In genomic region chr1:64540265-64540791, GRCh38 we compare ENCODE assay signal across 10 cellular contexts.
DNase-seq lines count a peak whose midpoint lies in the region; ATAC-seq and TF ChIP-seq lines count a peak whose summit lies in the region.
"Had no signal": no experiment of that assay in that cellular context is flagged by ENCODE, and none has a peak within 500 bp of the region (broad histone marks: within the 10 kb centered on the region; RNA-seq: fewer than 3 reads in every experiment).

No MANE protein-coding gene starts in this region.

- H3K9ac ChIP-seq in stomach smooth muscle (ENCODE audit: low read length in 2 of 2), result no peak overlapping the region

- H3K9me3 ChIP-seq in stomach smooth muscle (ENCODE audit: control insufficient read depth in 2 of 2, low read length in 2 of 2), result no peaks in the 10 kb centered on the region
- no peaks in the 10 kb centered on the region for H3K9me3 ChIP-seq in PC-9 (ENCODE audit: insufficient read depth, low read depth)

- H3K27me3 ChIP-seq in stomach smooth muscle (ENCODE audit: control insufficient read depth in 1 of 2, insufficient read depth in 2 of 2, low read length in 2 of 2), result no peaks in the 10 kb centered on the region
- H3K27me3 ChIP-seq in PC-9 (ENCODE audit: insufficient read depth, low read depth), result no peaks in the 10 kb centered on the region

- H3K4me1 ChIP-seq in stomach smooth muscle (ENCODE audit: control insufficient read depth, insufficient read depth, low read length), result peaks cover 39% of the 10 kb centered on the region
- no peaks in the 10 kb centered on the region for H3K4me1 ChIP-seq in PC-9 (replicated peaks; ENCODE audit: insufficient read depth)

- intact Hi-C loops in PC-9 (cut with micrococcal nuclease; ENCODE audit: unreplicated experiment), result no loop called here

- no peaks in the 10 kb centered on the region for H3K79me2 ChIP-seq in PC-9 (ENCODE audit: low read depth)

- no peaks in the 10 kb centered on the region for H4K20me1 ChIP-seq in PC-9 (ENCODE audit: insufficient read depth)

- no peaks in the 10 kb centered on the region for H3K36me3 ChIP-seq in stomach smooth muscle (ENCODE audit: control insufficient read depth in 2 of 2, insufficient read depth in 2 of 2, low read length in 2 of 2)
- no peaks in the 10 kb centered on the region for H3K36me3 ChIP-seq in PC-9 (ENCODE audit: low read depth)

- in situ Hi-C loops in astrocyte of the cerebellum (cut with HindIII; ENCODE audit: low sequenced_read_pairs), result no loop called here

- no peak for ATAC-seq in GM21381 (IDR thresholded peaks at IDR 0.05; ENCODE audit: unreplicated experiment)

- BruUV-seq in PC-9 (replicated peaks; lab: Mats Ljungman, UMichigan), result no TSS peak

- CTCF ChIA-PET in PC-9 (lab: Charles Lee), result no interaction called here

- no peak overlapping the region for H3K4me2 ChIP-seq in PC-9

- POLR2A ChIA-PET in PC-9 (lab: Charles Lee; ENCODE audit: unreplicated experiment), result no interaction called here

- H3F3A ChIP-seq in PC-9 (ENCODE audit: insufficient read depth, low read depth), result no peaks in the 10 kb centered on the region

- TF ChIP-seq CTCF in astrocyte of the cerebellum (IDR thresholded peaks at IDR 0.05; ENCODE audit: low read depth, low read length, missing control alignments), result no peak
- TF ChIP-seq CTCF in PC-9 (conservative IDR thresholded peaks at IDR 0.05), result no peak

- H3K27ac ChIP-seq in stomach smooth muscle (ENCODE audit: low read length) (peak overlapping the region; percentile 25), PC-9 (no peak overlapping the region)
- H3K27ac ChIP-seq: 22Rv1, epithelial cell of prostate had no signal

- H2AFZ ChIP-seq in PC-9, result no peak overlapping the region

- no peaks in the 10 kb centered on the region; the same call in 1 of the 2 replicates for H3K9me2 ChIP-seq in PC-9 (ENCODE audit: insufficient read depth)

- DNase-seq in NCI-H2081 (lab: John Stamatoyannopoulos, UW) (peak; percentile 8 to 23), NCI-H2081 treated with DMSO at 0.1 percent for 48 hours (lab: John Stamatoyannopoulos, UW) (no peak), astrocyte of the cerebellum (ENCODE audit: low read depth) (no peak), iris pigment epithelial cell (ENCODE audit: low read depth) (peak; percentile 62), MV-4-11 (lab: John Stamatoyannopoulos, UW) (no peak), PC-9 (no peak)

- H3K4me3 ChIP-seq in astrocyte of the cerebellum (ENCODE audit: low read depth, low read length) (peak overlapping the region; percentile 3), stomach smooth muscle (ENCODE audit: low read length in 2 of 2) (peak overlapping the region in 1 of 2 donors; percentile 40), PC-9 (no peak overlapping the region)

Comparison
In these comparisons a context has a peak if more than half of its experiments do, and no peak if none do; other contexts are left out.
1. DNase-seq: peak in NCI-H2081 (2 of 2) and iris pigment epithelial cell (single experiment); none in NCI-H2081 treated with DMSO at 0.1 percent for 48 hours (single experiment), astrocyte of the cerebellum (single experiment), MV-4-11 (single experiment) and PC-9 (0 of 2).